ENCODE assay signal across 1 cellular context in genomic region chr16:886802-887731, GRCh38.
TF ChIP-seq lines count a peak whose summit lies in the region.

No MANE protein-coding gene starts in this region.

TF ChIP-seq in HepG2, 621 proteins besides CTCF, POLR2A, EP300 and RAD21 (continued from another document):
- no peak for TF ChIP-seq MBD4 (IDR thresholded peaks at IDR 0.05; ENCODE audit: borderline replicate concordance, low read length)
- TF ChIP-seq CREB3 (CRISPR knock-in tag; IDR thresholded peaks at IDR 0.05) = no peak
- TF ChIP-seq POLR2AphosphoS5 (IDR thresholded peaks at IDR 0.05; ENCODE audit: low read depth, low read length) = no peak
- TF ChIP-seq, protein P1, sequence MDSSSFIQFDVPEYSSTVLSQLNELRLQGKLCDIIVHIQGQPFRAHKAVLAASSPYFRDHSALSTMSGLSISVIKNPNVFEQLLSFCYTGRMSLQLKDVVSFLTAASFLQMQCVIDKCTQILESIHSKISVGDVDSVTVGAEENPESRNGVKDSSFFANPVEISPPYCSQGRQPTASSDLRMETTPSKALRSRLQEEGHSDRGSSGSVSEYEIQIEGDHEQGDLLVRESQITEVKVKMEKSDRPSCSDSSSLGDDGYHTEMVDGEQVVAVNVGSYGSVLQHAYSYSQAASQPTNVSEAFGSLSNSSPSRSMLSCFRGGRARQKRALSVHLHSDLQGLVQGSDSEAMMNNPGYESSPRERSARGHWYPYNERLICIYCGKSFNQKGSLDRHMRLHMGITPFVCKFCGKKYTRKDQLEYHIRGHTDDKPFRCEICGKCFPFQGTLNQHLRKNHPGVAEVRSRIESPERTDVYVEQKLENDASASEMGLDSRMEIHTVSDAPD (CRISPR knock-in tag; IDR thresholded peaks at IDR 0.05) = no peak
- TF ChIP-seq AGO2 (optimal IDR thresholded peaks at IDR 0.05; ENCODE audit: low read depth, low read length) = no peak
- TF ChIP-seq ZNF841 (CRISPR knock-in tag; IDR thresholded peaks at IDR 0.05; ENCODE audit: borderline replicate concordance) = no peak
- no peak for TF ChIP-seq ZNF543 (CRISPR knock-in tag; IDR thresholded peaks at IDR 0.05)
- TF ChIP-seq ZNF451 (CRISPR knock-in tag; IDR thresholded peaks at IDR 0.05) = no peak
- TF ChIP-seq EED (CRISPR knock-in tag; IDR thresholded peaks at IDR 0.05) = no peak
- TF ChIP-seq TEAD3 (CRISPR knock-in tag; optimal IDR thresholded peaks at IDR 0.05; ENCODE audit: borderline replicate concordance) = no peak
- TF ChIP-seq SRSF4 (IDR thresholded peaks at IDR 0.05; ENCODE audit: low read depth, low read length, poor library complexity, severe bottlenecking) = no peak
- TF ChIP-seq TRIM24 (CRISPR knock-in tag; IDR thresholded peaks at IDR 0.05) = no peak
- no peak for TF ChIP-seq FOSL1 (CRISPR knock-in tag; IDR thresholded peaks at IDR 0.05; ENCODE audit: borderline replicate concordance)
- TF ChIP-seq BCL3 (CRISPR knock-in tag; IDR thresholded peaks at IDR 0.05) = no peak
- TF ChIP-seq RFX5 (IDR thresholded peaks at IDR 0.05; ENCODE audit: low read depth, low read length) = no peak
- no peak for TF ChIP-seq MTA1 (CRISPR knock-in tag; IDR thresholded peaks at IDR 0.05; ENCODE audit: borderline replicate concordance)
- no peak for TF ChIP-seq ZNF496 (CRISPR knock-in tag; IDR thresholded peaks at IDR 0.05; ENCODE audit: insufficient replicate concordance)
- TF ChIP-seq, protein P2, sequence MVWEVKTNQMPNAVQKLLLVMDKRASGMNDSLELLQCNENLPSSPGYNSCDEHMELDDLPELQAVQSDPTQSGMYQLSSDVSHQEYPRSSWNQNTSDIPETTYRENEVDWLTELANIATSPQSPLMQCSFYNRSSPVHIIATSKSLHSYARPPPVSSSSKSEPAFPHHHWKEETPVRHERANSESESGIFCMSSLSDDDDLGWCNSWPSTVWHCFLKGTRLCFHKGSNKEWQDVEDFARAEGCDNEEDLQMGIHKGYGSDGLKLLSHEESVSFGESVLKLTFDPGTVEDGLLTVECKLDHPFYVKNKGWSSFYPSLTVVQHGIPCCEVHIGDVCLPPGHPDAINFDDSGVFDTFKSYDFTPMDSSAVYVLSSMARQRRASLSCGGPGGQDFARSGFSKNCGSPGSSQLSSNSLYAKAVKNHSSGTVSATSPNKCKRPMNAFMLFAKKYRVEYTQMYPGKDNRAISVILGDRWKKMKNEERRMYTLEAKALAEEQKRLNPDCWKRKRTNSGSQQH (CRISPR knock-in tag; IDR thresholded peaks at IDR 0.05; ENCODE audit: low read depth) = no peak
